In the genomic region with DNA sequence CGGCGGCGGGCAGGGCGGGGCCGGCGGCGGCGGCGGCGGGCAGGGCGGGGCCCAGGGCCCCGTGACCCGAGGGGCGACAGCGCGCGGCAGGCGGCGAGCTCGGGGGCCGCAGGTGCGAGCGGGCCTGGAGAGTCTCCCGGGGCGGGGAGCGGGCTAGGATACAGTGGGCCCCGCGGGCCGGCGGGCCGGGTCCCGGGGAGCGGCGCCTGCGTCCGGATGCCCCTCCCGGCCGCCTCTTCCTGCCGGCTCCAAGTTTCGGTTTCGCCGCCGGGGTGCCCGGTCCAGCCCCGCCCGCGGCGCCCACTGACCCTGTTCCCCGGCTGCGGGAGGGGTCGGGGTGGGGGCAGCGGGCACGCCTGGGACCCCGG, we compare ENCODE assay signal across 8 cellular contexts. TPM values are rescaled to one million over a fixed set of nuclear protein-coding genes. Genes with fewer than 3 reads are reported as not detected.
DNase-seq lines count a peak whose midpoint lies in the region; ATAC-seq and TF ChIP-seq lines count a peak whose summit lies in the region.

A gene (plus strand): TSS at position 62 of the 368 bp plus-strand sequence. CDS start 2,830 bp downstream, outside the sequence.

- CTCF ChIA-PET in Panc1 (lab: Charles Lee), result no interaction called here
- CTCF ChIA-PET in activated naive CD4-positive, alpha-beta T cell treated with anti-CD3 and anti-CD28 coated beads for 36 hours (lab: Charles Lee), result no interaction called here

- peak within 1 kb of the TSS; percentile 96 for H3K4me3 Mint-ChIP-seq in activated naive CD4-positive, alpha-beta T cell treated with anti-CD3 and anti-CD28 coated beads for 36 hours

- H3K4me3 ChIP-seq in HFF-Myc (replicated peaks; ENCODE audit: low read depth, low read length) (peak within 1 kb of the TSS; percentile 88), Panc1 (ENCODE audit: low read depth in 2 of 2, low read length in 2 of 2) (peak within 1 kb of the TSS; percentile 70 to 78), neutrophil (ENCODE audit: low read depth in 1 of 2, low read length in 1 of 2) (peak within 1 kb of the TSS; percentile 94 to 97)

- H3K4me1 ChIP-seq in ES-I3 (ENCODE audit: insufficient read depth, low read length), result peaks cover 46% of the 10 kb centered on the region
- H3K4me1 ChIP-seq in Panc1 (ENCODE audit: control insufficient read depth, insufficient read depth, low read length), result peaks cover 57% of the 10 kb centered on the region
- H3K4me1 ChIP-seq in neutrophil (ENCODE audit: control insufficient read depth in 1 of 2, insufficient read depth in 1 of 2, low read depth in 1 of 2, low read length in 1 of 2), result peaks cover 48 to 49% of the 10 kb centered on the region in 2 experiments

- H3K9me3 Mint-ChIP-seq in activated naive CD4-positive, alpha-beta T cell treated with anti-CD3 and anti-CD28 coated beads for 36 hours, result no peaks in the 10 kb centered on the region

- H3K27me3 Mint-ChIP-seq in activated naive CD4-positive, alpha-beta T cell treated with anti-CD3 and anti-CD28 coated beads for 36 hours (ENCODE audit: low read depth), result no peaks in the 10 kb centered on the region

- ATAC-seq in Panc1 (peak; percentile 51), GM18873 (IDR thresholded peaks at IDR 0.05; ENCODE audit: low FRiP score, unreplicated experiment) (no peak)

- H3K27ac ChIP-seq in Panc1 (ENCODE audit: low read length), result peak within 1 kb of the TSS; percentile 98
- H3K27ac ChIP-seq in neutrophil, result peak within 1 kb of the TSS; percentile 98

- H3K9me3 ChIP-seq in ES-I3 (ENCODE audit: control insufficient read depth, insufficient read depth, low read length) (no peaks in the 10 kb centered on the region), Panc1 (ENCODE audit: control insufficient read depth, insufficient read depth, low read depth, low read length) (no peaks in the 10 kb centered on the region), neutrophil (no peaks in the 10 kb centered on the region)

- no peak for DNase-seq in HFF-Myc (ENCODE audit: extremely low read depth, low read depth)
- no peak for DNase-seq in Panc1 (ENCODE audit: low read depth, low spot score)
- DNase-seq in activated naive CD4-positive, alpha-beta T cell treated with anti-CD3 and anti-CD28 coated beads for 36 hours, result peak; percentile 42
- DNase-seq in globus pallidus (ENCODE audit: low spot score), result peak; percentile 39
- DNase-seq in NCI-H446 (lab: John Stamatoyannopoulos, UW), result no peak

- intact Hi-C loops in Panc1 (cut with micrococcal nuclease; ENCODE audit: unreplicated experiment), result no loop called here
- intact Hi-C loops in activated naive CD4-positive, alpha-beta T cell treated with anti-CD3 and anti-CD28 coated beads for 36 hours (cut with micrococcal nuclease), result loop anchor here (5.0 to 10.0 kb wide), 3 partner anchors 463 to 572 kb away; a partner anchor contains a TSS

- BruUV-seq in Panc1 (replicated peaks; lab: Mats Ljungman, UMichigan), result no TSS peak

- H3K9ac ChIP-seq in ES-I3 (ENCODE audit: low read depth, low read length), result peak within 1 kb of the TSS; percentile 97

- TF ChIP-seq CTCF in HFF-Myc (IDR thresholded peaks at IDR 0.05; ENCODE audit: low read depth, low read length, missing control alignments) (no peak), Panc1 (IDR thresholded peaks at IDR 0.05) (no peak), neutrophil (IDR thresholded peaks at IDR 0.05) (no peak)

- POLR2A ChIA-PET in Panc1 (lab: Charles Lee), result no interaction called here

- peak within 1 kb of the TSS; percentile 97 for H3K27ac Mint-ChIP-seq in activated naive CD4-positive, alpha-beta T cell treated with anti-CD3 and anti-CD28 coated beads for 36 hours

- in situ Hi-C loops in Panc1 (cut with HindIII; ENCODE audit: low pct_unique_long_range_greater_than_20kb, low sequenced_read_pairs), result no loop called here

- H3K27me3 ChIP-seq in Panc1 (ENCODE audit: control insufficient read depth, insufficient read depth, low read length) (no peaks in the 10 kb centered on the region), neutrophil (peaks cover 5% of the 10 kb centered on the region)

- peaks cover 26% of the 10 kb centered on the region for H3K36me3 Mint-ChIP-seq in activated naive CD4-positive, alpha-beta T cell treated with anti-CD3 and anti-CD28 coated beads for 36 hours (ENCODE audit: low read depth)

- H3K4me1 Mint-ChIP-seq in activated naive CD4-positive, alpha-beta T cell treated with anti-CD3 and anti-CD28 coated beads for 36 hours (ENCODE audit: low read depth), result peaks cover 69% of the 10 kb centered on the region

- H3K36me3 ChIP-seq in ES-I3 (ENCODE audit: insufficient read depth, low read length), result no peaks in the 10 kb centered on the region; the same call in 1 of the 2 replicates
- H3K36me3 ChIP-seq in Panc1 (ENCODE audit: control insufficient read depth, insufficient read depth, low read length), result no peaks in the 10 kb centered on the region; the same call in none of the 2 replicates
- H3K36me3 ChIP-seq in neutrophil, result peaks cover 13% of the 10 kb centered on the region

RNA-seq across cellular contexts. Expression of the gene that starts here (rescaled TPM):
- 230 TPM for total RNA-seq in Panc1 (2021; ENCODE audit: unreplicated experiment)
- 174 TPM for polyA plus RNA-seq in Panc1 (2012; ENCODE audit: insufficient read length)
- total RNA-seq in activated naive CD4-positive, alpha-beta T cell treated with anti-CD3 and anti-CD28 coated beads for 36 hours, result 100 to 1,000 TPM; 234 to 250 TPM

Comparison
In these comparisons a context has a peak if more than half of its experiments do, and no peak if none do; other contexts are left out.
1. DNase-seq: peak in activated naive CD4-positive, alpha-beta T cell treated with anti-CD3 and anti-CD28 coated beads for 36 hours (single experiment) and globus pallidus (single experiment); none in HFF-Myc (single experiment), Panc1 (single experiment) and NCI-H446 (0 of 2).
2. Peak in every context shown above with its lines, with median percentiles within 50 percentile points of each other: H3K4me3 ChIP-seq.